In the genomic region with DNA sequence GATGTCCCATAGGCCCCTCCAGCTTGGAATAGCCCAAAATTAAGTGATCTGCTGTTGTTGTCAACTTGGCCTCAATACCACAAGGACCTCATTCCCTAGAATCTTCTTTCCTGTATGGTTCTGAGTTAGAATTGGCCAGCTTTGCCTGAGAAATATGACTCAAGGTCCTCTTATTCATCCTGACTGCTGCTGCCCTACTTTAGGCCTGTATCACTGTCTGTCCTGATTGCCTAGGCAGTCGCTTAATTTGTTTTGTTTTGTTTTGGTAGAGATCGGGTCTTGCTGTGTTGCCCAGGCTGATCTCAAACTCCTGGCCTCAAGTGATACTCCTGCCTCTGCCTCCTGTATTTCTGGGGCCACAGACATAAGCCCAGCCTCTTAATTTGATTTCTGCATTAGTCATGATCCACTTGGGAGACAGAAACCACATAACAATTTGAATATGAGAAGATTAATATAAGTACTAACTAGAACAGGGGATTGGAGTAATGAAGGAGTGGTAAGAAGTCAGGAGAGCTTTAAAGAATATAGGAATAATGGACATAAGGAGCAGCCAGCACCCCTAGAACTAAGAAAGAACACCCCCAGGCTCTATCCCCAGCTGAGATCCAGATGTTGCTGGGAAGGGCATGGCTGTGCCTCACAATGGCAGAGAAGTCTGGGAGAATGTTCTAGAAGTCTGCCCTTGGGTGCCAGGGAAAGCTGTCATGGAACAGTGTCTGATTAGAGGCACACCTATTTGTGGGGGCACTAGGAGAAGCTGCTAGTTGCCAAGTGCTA, we compare ENCODE assay signal across 9 cellular contexts. TPM values are rescaled to one million over a fixed set of nuclear protein-coding genes. Genes with fewer than 3 reads are reported as not detected.
DNase-seq lines count a peak whose midpoint lies in the region; ATAC-seq, FAIRE-seq and TF ChIP-seq lines count a peak whose summit lies in the region.
"Had no signal": no experiment of that assay in that cellular context is flagged by ENCODE, and none has a peak within 500 bp of the region (broad histone marks: within the 10 kb centered on the region; RNA-seq: fewer than 3 reads in every experiment).

No MANE protein-coding gene starts in this region.

- RAD21 ChIA-PET in HCT116 (lab: Charles Lee; ENCODE audit: low non-redundant PET in 1 of 2, low total read pairs in 2 of 2, uncharacterized antibody in 2 of 2, unreplicated experiment in 2 of 2): interaction anchor here (0.9 to 1.7 kb wide), 12 partner anchors 115 to 247 kb away, joined by 3 to 15 read pairs (median 5); no protein-coding TSS in a partner anchor

- ATAC-seq in DND-41 (ENCODE audit: insufficient read depth, low read depth) (peak; percentile 48; the same call in 2 of the 3 replicates), HCT116 (no peak; the same call in 1 of the 2 replicates), HepG2 (peak; percentile 34; the same call in 1 of the 3 replicates), GM18517 (IDR thresholded peaks at IDR 0.05; ENCODE audit: unreplicated experiment) (no peak)

- H3K36me3 Mint-ChIP-seq in activated CD4-positive, alpha-beta memory T cell treated with anti-CD3 and anti-CD28 coated beads for 36 hours: peaks cover 3% of the 10 kb centered on the region

- H4K20me1 ChIP-seq in DND-41 (ENCODE audit: insufficient read depth, low read length): no peaks in the 10 kb centered on the region
- no peaks in the 10 kb centered on the region for H4K20me1 ChIP-seq in HCT116 (ENCODE audit: insufficient read depth)
- no peaks in the 10 kb centered on the region for H4K20me1 ChIP-seq in HepG2 (ENCODE audit: insufficient read depth, low read length)

- POLR2A ChIA-PET in HCT116 (lab: Charles Lee) (interaction anchor here (1.0 to 1.6 kb wide), 5 partner anchors 65 to 247 kb away, joined by 3 to 4 read pairs (median 4); a partner anchor contains a TSS), HepG2 (lab: Yijun Ruan, JAX) (interaction anchor here (1.1 to 1.7 kb wide), 2 partner anchors 65 to 247 kb away, joined by 5 to 10 read pairs; a partner anchor contains a TSS)
- POLR2A ChIA-PET in activated CD4-positive, alpha-beta memory T cell treated with anti-CD3 and anti-CD28 coated beads for 36 hours (lab: Charles Lee): interaction anchor here (0.8 to 2.7 kb wide), 5 partner anchors 42 to 247 kb away, joined by 3 to 9 read pairs (median 4); a partner anchor contains a TSS

- H3K4me1 ChIP-seq in DND-41 (ENCODE audit: insufficient read depth, low read length): peaks cover 4% of the 10 kb centered on the region
- H3K4me1 ChIP-seq in HCT116 (ENCODE audit: control insufficient read depth in 1 of 2, insufficient read depth in 2 of 2, low read length in 2 of 2): peaks cover 0 to 5% of the 10 kb centered on the region in 2 experiments; a peak in 2 of 4 replicates
- no peaks in the 10 kb centered on the region for H3K4me1 ChIP-seq in HepG2 (ENCODE audit: insufficient read depth, low read length)
- H3K4me1 ChIP-seq: SJCRH30 had no signal

- no peak overlapping the region for H3K4me3 Mint-ChIP-seq in activated CD4-positive, alpha-beta memory T cell treated with anti-CD3 and anti-CD28 coated beads for 36 hours

- BruUV-seq in HCT116 (replicated peaks; lab: Mats Ljungman, UMichigan): no TSS peak
- no TSS peak for BruUV-seq in HepG2 (replicated peaks; lab: Mats Ljungman, UMichigan)

- TF ChIP-seq EP300 in HepG2 (IDR thresholded peaks at IDR 0.05; ENCODE audit: low read depth in 2 of 2, low read length in 2 of 2) (no peak), HepG2 (CRISPR knock-in tag; IDR thresholded peaks at IDR 0.05; ENCODE audit: borderline replicate concordance) (no peak)

- peak overlapping the region; percentile 53 for H2AFZ ChIP-seq in DND-41 (ENCODE audit: low read depth, low read length)
- H2AFZ ChIP-seq in HCT116 (ENCODE audit: low read depth, low read length, poor library complexity, severe bottlenecking): no peak overlapping the region
- H2AFZ ChIP-seq in HepG2 (ENCODE audit: low read length): no peak overlapping the region

- peak overlapping the region; percentile 30 for H3K27ac Mint-ChIP-seq in activated CD4-positive, alpha-beta memory T cell treated with anti-CD3 and anti-CD28 coated beads for 36 hours

- TF ChIP-seq POLR2A in HCT116 (IDR thresholded peaks at IDR 0.05; ENCODE audit: borderline replicate concordance, extremely low read depth, insufficient read depth, insufficient read length): no peak
- no peak for TF ChIP-seq POLR2A in HepG2 (IDR thresholded peaks at IDR 0.05; ENCODE audit: insufficient read depth in 1 of 2, low read depth in 2 of 2, low read length in 2 of 2)

- no peak for FAIRE-seq in HepG2 (lab: Jason Lieb, UNC)

- no peak for TF ChIP-seq RAD21 in HCT116 (IDR thresholded peaks at IDR 0.05; ENCODE audit: low read depth)
- no peak for TF ChIP-seq RAD21 in HepG2 (CRISPR knock-in tag; IDR thresholded peaks at IDR 0.05)

- H3K4me2 ChIP-seq in DND-41 (ENCODE audit: insufficient read depth, low read length) (no peak overlapping the region), HCT116 (ENCODE audit: low read length) (no peak overlapping the region), HepG2 (ENCODE audit: low read depth, low read length) (no peak overlapping the region)

- CTCF ChIA-PET in HCT116 (lab: Charles Lee) (interaction anchor here (0.6 to 4.0 kb wide), 35 partner anchors 8 to 545 kb away, joined by 3 to 71 read pairs (median 4); a partner anchor contains a TSS), HepG2 (lab: Yijun Ruan, JAX; ENCODE audit: low intra/inter-chr PET ratio, low total read pairs) (interaction anchor here (1.4 to 3.5 kb wide), 4 partner anchors 115 to 247 kb away, joined by 4 to 37 read pairs (median 18); no protein-coding TSS in a partner anchor)
- CTCF ChIA-PET in activated CD4-positive, alpha-beta memory T cell treated with anti-CD3 and anti-CD28 coated beads for 36 hours (lab: Charles Lee): interaction anchor here (0.6 to 7.6 kb wide), 74 partner anchors 10 to 1784 kb away, joined by 3 to 329 read pairs (median 4); a partner anchor contains a TSS

- peak overlapping the region; percentile 15 for H3K27ac ChIP-seq in DND-41 (ENCODE audit: low read length)
- H3K27ac ChIP-seq in HCT116 (ENCODE audit: low read depth, low read length): no peak overlapping the region
- no peak overlapping the region for H3K27ac ChIP-seq in HepG2 (ENCODE audit: extremely low read length, insufficient read depth, low read length)
- H3K27ac ChIP-seq: SJCRH30 had no signal

- WGBS in HepG2 (ENCODE audit: low lambda C conversion rate): 66% methylated on average over 2 of the region's 2 CpGs

- H3K9me2 ChIP-seq in HCT116 (ENCODE audit: insufficient read depth): no peaks in the 10 kb centered on the region

- no peak for DNase-seq in DND-41
- no peak for DNase-seq in HCT116 (ENCODE audit: low read depth, low spot score)
- DNase-seq in activated CD4-positive, alpha-beta memory T cell treated with anti-CD3 and anti-CD28 coated beads for 36 hours: no peak
- DNase-seq in HepG2 (ENCODE audit: low spot score): no peak
- DNase-seq in UCSD-AML1 (lab: John Stamatoyannopoulos, UW; ENCODE audit: unreplicated experiment): no peak
- no peak for DNase-seq in stimulated activated CD4-positive, alpha-beta T cell treated with anti-CD3 and anti-CD28 coated beads, Interleukin-4, amount 100 ng/mL, for 24 hours
- no peak for DNase-seq in NCI-H1694 (lab: John Stamatoyannopoulos, UW)

- no peaks in the 10 kb centered on the region for H3K9me3 Mint-ChIP-seq in activated CD4-positive, alpha-beta memory T cell treated with anti-CD3 and anti-CD28 coated beads for 36 hours

- H3K9ac ChIP-seq in DND-41 (ENCODE audit: low read depth, low read length) (no peak overlapping the region), HCT116 (ENCODE audit: low read length) (no peak overlapping the region), HepG2 (ENCODE audit: insufficient read depth, low read depth, low read length) (no peak overlapping the region)

- no peak for TF ChIP-seq CTCF in DND-41 (IDR thresholded peaks at IDR 0.05; ENCODE audit: borderline replicate concordance, extremely low read depth, low read length, poor library complexity, severe bottlenecking)
- TF ChIP-seq CTCF in HCT116 (IDR thresholded peaks at IDR 0.05 in 2 of 3, conservative IDR thresholded peaks at IDR 0.05 in 1 of 3; ENCODE audit: borderline replicate concordance in 1 of 3, insufficient read depth in 1 of 3, low read depth in 2 of 3, low read length in 2 of 3): no peak
- TF ChIP-seq CTCF in HepG2 (CRISPR knock-in tag; IDR thresholded peaks at IDR 0.05): no peak

- H3K4me3 ChIP-seq in DND-41 (ENCODE audit: low read depth in 1 of 2, low read length in 2 of 2): no peak overlapping the region
- H3K4me3 ChIP-seq in HCT116 (replicated peaks in 1 of 2; ENCODE audit: low read depth in 1 of 2, low read length in 2 of 2): no peak overlapping the region
- no peak overlapping the region for H3K4me3 ChIP-seq in HepG2 (replicated peaks in 1 of 3; ENCODE audit: insufficient read depth in 1 of 3, low read depth in 2 of 3, low read length in 3 of 3)
- H3K4me3 ChIP-seq: SJCRH30 had no signal

- H3K36me3 ChIP-seq in DND-41 (ENCODE audit: insufficient read depth, low read length) (no peaks in the 10 kb centered on the region), HCT116 (ENCODE audit: control insufficient read depth in 1 of 2, insufficient read depth in 2 of 2, low read length in 2 of 2) (no peaks in the 10 kb centered on the region), HepG2 (replicated peaks in 1 of 2; ENCODE audit: control insufficient read depth in 1 of 2, insufficient read depth in 2 of 2, low read length in 2 of 2) (no peaks in the 10 kb centered on the region)
- H3K36me3 ChIP-seq: SJCRH30 had no signal

- no peaks in the 10 kb centered on the region for H3K27me3 Mint-ChIP-seq in activated CD4-positive, alpha-beta memory T cell treated with anti-CD3 and anti-CD28 coated beads for 36 hours

- H3K27me3 ChIP-seq in DND-41 (ENCODE audit: insufficient read depth, low read length, poor library complexity) (no peaks in the 10 kb centered on the region), HCT116 (ENCODE audit: insufficient read depth, low read length) (no peaks in the 10 kb centered on the region), HepG2 (ENCODE audit: control insufficient read depth in 1 of 2, insufficient read depth in 2 of 2, low read length in 2 of 2) (peaks cover 0 to 1% of the 10 kb centered on the region in 2 experiments; a peak in 1 of 5 replicates)
- H3K27me3 ChIP-seq: SJCRH30 had no signal

- intact Hi-C loops in HCT116 (cut with micrococcal nuclease) (loop anchor here (1.0 kb wide), 4 partner anchors 166 to 314 kb away; no protein-coding TSS in a partner anchor), HepG2 (cut with micrococcal nuclease; ENCODE audit: unreplicated experiment) (loop anchor here (1.0 to 5.0 kb wide), 5 partner anchors 115 to 248 kb away; a partner anchor contains a TSS)
- intact Hi-C loops in activated CD4-positive, alpha-beta memory T cell treated with anti-CD3 and anti-CD28 coated beads for 36 hours (cut with micrococcal nuclease): loop anchor here (1.0 to 10.0 kb wide), 8 partner anchors 40 to 304 kb away; a partner anchor contains a TSS

- peaks cover 21% of the 10 kb centered on the region for H3K4me1 Mint-ChIP-seq in activated CD4-positive, alpha-beta memory T cell treated with anti-CD3 and anti-CD28 coated beads for 36 hours (ENCODE audit: low read depth)

- no peaks in the 10 kb centered on the region for H3K79me2 ChIP-seq in DND-41 (ENCODE audit: insufficient read depth, low read length)
- H3K79me2 ChIP-seq in HCT116 (ENCODE audit: insufficient read depth, low read length): no peaks in the 10 kb centered on the region
- no peaks in the 10 kb centered on the region for H3K79me2 ChIP-seq in HepG2 (ENCODE audit: insufficient read depth, low read length)

- H3K9me3 ChIP-seq in DND-41 (ENCODE audit: insufficient read depth, low read length, severe bottlenecking): no peaks in the 10 kb centered on the region
- H3K9me3 ChIP-seq in HCT116 (ENCODE audit: control insufficient read depth in 1 of 2, insufficient read depth in 1 of 2, low read depth in 1 of 2, low read length in 2 of 2): no peaks in the 10 kb centered on the region
- no peaks in the 10 kb centered on the region for H3K9me3 ChIP-seq in HepG2 (ENCODE audit: low read length)
- H3K9me3 ChIP-seq: SJCRH30 had no signal

- in situ Hi-C loops in HepG2 (cut with HindIII; ENCODE audit: extremely low pct_ligation_motif_present, low pct_unique_long_range_greater_than_20kb): loop anchor here (5.0 to 10.0 kb wide), 3 partner anchors 166 to 248 kb away; no protein-coding TSS in a partner anchor

RNA-seq across cellular contexts. Expression of a gene that starts 4.6 kb away (rescaled TPM):
- total RNA-seq in HCT116 (2021; ENCODE audit: unreplicated experiment) (not detected), HepG2 (2016; rRNA removed; fragmentation: Illumina TruSeq; extraction: Trizol) (not detected in 2 replicates)
- polyA plus RNA-seq in HCT116 (2012): not detected in 2 replicates
- not detected for total RNA-seq in activated CD4-positive, alpha-beta memory T cell treated with anti-CD3 and anti-CD28 coated beads for 36 hours
- total RNA-seq in HepG2 (2016; cell fraction: cytosol; rRNA removed; fragmentation: Illumina TruSeq; extraction: Trizol; ENCODE audit: low read depth): not detected in 2 replicates
- not detected in 2 replicates for total RNA-seq in HepG2 (2016; cell fraction: insoluble cytoplasmic fraction; rRNA removed; fragmentation: Illumina TruSeq; extraction: Trizol)
- not detected in 2 replicates for total RNA-seq in HepG2 (2016; cell fraction: membrane; rRNA removed; fragmentation: Illumina TruSeq; extraction: Trizol)
- total RNA-seq in HepG2 (2016; cell fraction: nucleus; rRNA removed; fragmentation: Illumina TruSeq; extraction: Trizol): not detected in 2 replicates
- not detected in 2 replicates for polyA plus RNA-seq in HepG2 (2011; rRNA removed)
- not detected in 2 replicates for polyA plus RNA-seq in HepG2 (2011; cell fraction: cytosol; rRNA removed)
- polyA plus RNA-seq in HepG2 (2011; cell fraction: nucleus; rRNA removed): not detected in 2 replicates
- polyA plus RNA-seq in HepG2 (2012): not detected in 2 replicates
- polyA plus RNA-seq in HepG2 (2016; cell fraction: cytosol; fragmentation: Illumina TruSeq; extraction: Trizol; ENCODE audit: low read depth): not detected in 2 replicates
- not detected in 2 replicates for polyA plus RNA-seq in HepG2 (2016; cell fraction: insoluble cytoplasmic fraction; fragmentation: Illumina TruSeq; extraction: Trizol; ENCODE audit: low read depth)
- polyA plus RNA-seq in HepG2 (2016; cell fraction: membrane; fragmentation: Illumina TruSeq; extraction: Trizol; ENCODE audit: low read depth): not detected in 2 replicates
- polyA plus RNA-seq in HepG2 (2016; cell fraction: nucleus; fragmentation: Illumina TruSeq; extraction: Trizol; ENCODE audit: insufficient read depth, low read depth): not detected in 2 replicates
- polyA minus RNA-seq in HepG2 (2011; rRNA and poly(A)+ RNA removed; ENCODE audit: low replicate concordance): not detected in 2 replicates
- not detected in 2 replicates for polyA minus RNA-seq in HepG2 (2011; cell fraction: cytosol; rRNA and poly(A)+ RNA removed)
- polyA minus RNA-seq in HepG2 (2011; cell fraction: nucleus; rRNA and poly(A)+ RNA removed): not detected in 2 replicates
- total RNA-seq: SJCRH30 had no signal

RNA-seq across cellular contexts. Expression of a gene that starts 29.0 kb away (rescaled TPM):
- total RNA-seq in HCT116 (2021; ENCODE audit: unreplicated experiment): not detected
- not detected in 2 replicates for polyA plus RNA-seq in HCT116 (2012)
- total RNA-seq in activated CD4-positive, alpha-beta memory T cell treated with anti-CD3 and anti-CD28 coated beads for 36 hours: 1 to 10 TPM in 1 of 2 experiments, under 1 TPM in 1; 0.57 to 1.2 TPM
- not detected in 2 replicates for total RNA-seq in HepG2 (2016; rRNA removed; fragmentation: Illumina TruSeq; extraction: Trizol)
- total RNA-seq in HepG2 (2016; cell fraction: cytosol; rRNA removed; fragmentation: Illumina TruSeq; extraction: Trizol; ENCODE audit: low read depth): not detected in 2 replicates
- total RNA-seq in HepG2 (2016; cell fraction: insoluble cytoplasmic fraction; rRNA removed; fragmentation: Illumina TruSeq; extraction: Trizol): not detected in 2 replicates
- total RNA-seq in HepG2 (2016; cell fraction: membrane; rRNA removed; fragmentation: Illumina TruSeq; extraction: Trizol): not detected in 2 replicates
- not detected in 2 replicates for total RNA-seq in HepG2 (2016; cell fraction: nucleus; rRNA removed; fragmentation: Illumina TruSeq; extraction: Trizol)
- not detected in 2 replicates for polyA plus RNA-seq in HepG2 (2011; rRNA removed)
- polyA plus RNA-seq in HepG2 (2011; cell fraction: cytosol; rRNA removed): not detected in 2 replicates
- not detected in 2 replicates for polyA plus RNA-seq in HepG2 (2011; cell fraction: nucleus; rRNA removed)
- not detected in 2 replicates for polyA plus RNA-seq in HepG2 (2012)
- polyA plus RNA-seq in HepG2 (2016; cell fraction: cytosol; fragmentation: Illumina TruSeq; extraction: Trizol; ENCODE audit: low read depth): not detected in 2 replicates
- polyA plus RNA-seq in HepG2 (2016; cell fraction: insoluble cytoplasmic fraction; fragmentation: Illumina TruSeq; extraction: Trizol; ENCODE audit: low read depth): not detected in 2 replicates
- not detected in 2 replicates for polyA plus RNA-seq in HepG2 (2016; cell fraction: membrane; fragmentation: Illumina TruSeq; extraction: Trizol; ENCODE audit: low read depth)
- polyA plus RNA-seq in HepG2 (2016; cell fraction: nucleus; fragmentation: Illumina TruSeq; extraction: Trizol; ENCODE audit: insufficient read depth, low read depth): not detected in 2 replicates
- not detected in 2 replicates for polyA minus RNA-seq in HepG2 (2011; rRNA and poly(A)+ RNA removed; ENCODE audit: low replicate concordance)
- not detected in 2 replicates for polyA minus RNA-seq in HepG2 (2011; cell fraction: cytosol; rRNA and poly(A)+ RNA removed)
- not detected in 2 replicates for polyA minus RNA-seq in HepG2 (2011; cell fraction: nucleus; rRNA and poly(A)+ RNA removed)
- total RNA-seq: SJCRH30 had no signal

RNA-seq across cellular contexts. Expression of a gene that starts 41.9 kb away (rescaled TPM):
- 9.5 TPM for total RNA-seq in HCT116 (2021; ENCODE audit: unreplicated experiment)
- 7.8 and 9.1 TPM in 2 replicates for polyA plus RNA-seq in HCT116 (2012)
- 10 to 100 TPM; 17.7 TPM for total RNA-seq in activated CD4-positive, alpha-beta memory T cell treated with anti-CD3 and anti-CD28 coated beads for 36 hours
- 2.9 and 3.7 TPM in 2 replicates for total RNA-seq in HepG2 (2016; rRNA removed; fragmentation: Illumina TruSeq; extraction: Trizol)
- 0.71 and 1.0 TPM in 2 replicates for total RNA-seq in HepG2 (2016; cell fraction: cytosol; rRNA removed; fragmentation: Illumina TruSeq; extraction: Trizol; ENCODE audit: low read depth)
- total RNA-seq in HepG2 (2016; cell fraction: insoluble cytoplasmic fraction; rRNA removed; fragmentation: Illumina TruSeq; extraction: Trizol): 2.6 and 3.8 TPM in 2 replicates
- total RNA-seq in HepG2 (2016; cell fraction: membrane; rRNA removed; fragmentation: Illumina TruSeq; extraction: Trizol): 3.2 and 3.4 TPM in 2 replicates
- 3.6 and 4.0 TPM in 2 replicates for total RNA-seq in HepG2 (2016; cell fraction: nucleus; rRNA removed; fragmentation: Illumina TruSeq; extraction: Trizol)
- polyA plus RNA-seq in HepG2 (2011; rRNA removed): 7.8 and 9.0 TPM in 2 replicates
- 4.0 and 6.0 TPM in 2 replicates for polyA plus RNA-seq in HepG2 (2011; cell fraction: cytosol; rRNA removed)
- 4.3 and 5.1 TPM in 2 replicates for polyA plus RNA-seq in HepG2 (2011; cell fraction: nucleus; rRNA removed)
- 2.8 and 3.7 TPM in 2 replicates for polyA plus RNA-seq in HepG2 (2012)
- 0.76 and 0.84 TPM in 2 replicates for polyA plus RNA-seq in HepG2 (2016; cell fraction: cytosol; fragmentation: Illumina TruSeq; extraction: Trizol; ENCODE audit: low read depth)
- polyA plus RNA-seq in HepG2 (2016; cell fraction: insoluble cytoplasmic fraction; fragmentation: Illumina TruSeq; extraction: Trizol; ENCODE audit: low read depth): 3.6 and 4.6 TPM in 2 replicates
- 3.8 and 4.7 TPM in 2 replicates for polyA plus RNA-seq in HepG2 (2016; cell fraction: membrane; fragmentation: Illumina TruSeq; extraction: Trizol; ENCODE audit: low read depth)
- 6.2 and 8.2 TPM in 2 replicates for polyA plus RNA-seq in HepG2 (2016; cell fraction: nucleus; fragmentation: Illumina TruSeq; extraction: Trizol; ENCODE audit: insufficient read depth, low read depth)
- polyA minus RNA-seq in HepG2 (2011; rRNA and poly(A)+ RNA removed; ENCODE audit: low replicate concordance): 17.9 and 29.5 TPM in 2 replicates
- 4.1 and 4.8 TPM in 2 replicates for polyA minus RNA-seq in HepG2 (2011; cell fraction: cytosol; rRNA and poly(A)+ RNA removed)
- polyA minus RNA-seq in HepG2 (2011; cell fraction: nucleus; rRNA and poly(A)+ RNA removed): 4.6 and 8.5 TPM in 2 replicates

Comparison
In these comparisons a context has a peak if more than half of its experiments do, and no peak if none do; other contexts are left out.
1. ATAC-seq: peak in DND-41 (single experiment) and HepG2 (single experiment); none in HCT116 (single experiment) and GM18517 (single experiment).